Comparison of ENCODE assay signal across 7 cellular contexts in genomic region chr15:40436892-40437753, GRCh38. TPM values are rescaled to one million over a fixed set of nuclear protein-coding genes. Genes with fewer than 3 reads are reported as not detected.
A peak's percentile ranks its signal among the peaks of the same experiment; 100 is the strongest.
DNase-seq lines count a peak whose midpoint lies in the region; ATAC-seq and TF ChIP-seq lines count a peak whose summit lies in the region.
"Had no signal": no experiment of that assay in that cellular context is flagged by ENCODE, and none has a peak within 500 bp of the region (broad histone marks: within the 10 kb centered on the region; RNA-seq: fewer than 3 reads in every experiment).

No MANE protein-coding gene starts in this region.

- no peak overlapping the region for H4K12ac ChIP-seq in trophoblast cell (ENCODE audit: low read depth, low read length)

- TF ChIP-seq POLR2A in IMR-90 (IDR thresholded peaks at IDR 0.05; ENCODE audit: low read depth, low read length) = no peak

- TF ChIP-seq CTCF in IMR-90 (conservative IDR thresholded peaks at IDR 0.05; ENCODE audit: low read depth, low read length) (no peak), mammary epithelial cell (conservative IDR thresholded peaks at IDR 0.05 in 1 of 2, IDR thresholded peaks at IDR 0.05 in 1 of 2; ENCODE audit: extremely low read depth in 1 of 2, insufficient read depth in 1 of 2, low read depth in 1 of 2, low read length in 2 of 2) (no peak)

- H3K79me2 ChIP-seq in mammary epithelial cell (ENCODE audit: insufficient read depth, low read length) (peaks cover 4% of the 10 kb centered on the region), trophoblast cell (ENCODE audit: control insufficient read depth, insufficient read depth, low read length, poor library complexity) (peaks cover 12% of the 10 kb centered on the region)

- no peak overlapping the region for H2BK15ac ChIP-seq in IMR-90 (ENCODE audit: low read depth, low read length)

- H3K9me1 ChIP-seq in IMR-90 (ENCODE audit: insufficient read depth, low read length) = peaks cover 4% of the 10 kb centered on the region; the same call in 1 of the 2 replicates

- intact Hi-C loops in IMR-90 (cut with micrococcal nuclease) (no loop called here), mammary epithelial cell (cut with micrococcal nuclease) (no loop called here)

- H2BK120ac ChIP-seq in IMR-90 (ENCODE audit: low read depth, low read length) (no peak overlapping the region), trophoblast cell (ENCODE audit: insufficient read depth, low read length, poor library complexity) (no peak overlapping the region)

- TF ChIP-seq RAD21 in IMR-90 (IDR thresholded peaks at IDR 0.05; ENCODE audit: low read length) = no peak

- H2BK20ac ChIP-seq in IMR-90 (ENCODE audit: low read depth, low read length) = no peak overlapping the region

- H3K79me1 ChIP-seq in IMR-90 (ENCODE audit: low read depth in 1 of 2, low read length in 2 of 2) (no peaks in the 10 kb centered on the region), trophoblast cell (ENCODE audit: low read length) (peaks cover 15% of the 10 kb centered on the region)

- H3K9ac ChIP-seq in IMR-90 (ENCODE audit: low read depth, low read length) (no peak overlapping the region), mammary epithelial cell (ENCODE audit: insufficient read depth, low read length) (no peak overlapping the region), trophoblast cell (ENCODE audit: low read length) (no peak overlapping the region)

- H3K27ac ChIP-seq in IMR-90 (ENCODE audit: insufficient read depth, low read length) (no peak overlapping the region), mammary epithelial cell (ENCODE audit: insufficient read depth, low read depth, low read length) (no peak overlapping the region), trophoblast cell (ENCODE audit: low read depth, low read length) (no peak overlapping the region)

- in situ Hi-C loops in IMR-90 (cut with MboI; ENCODE audit: low sequenced_read_pairs) = no loop called here
- in situ Hi-C loops in mammary epithelial cell (cut with MboI; ENCODE audit: low sequenced_read_pairs in 2 of 2) = no loop called here

- no peak overlapping the region for H2AK9ac ChIP-seq in IMR-90 (replicated peaks; ENCODE audit: low read depth, low read length, poor library complexity)

- no peak overlapping the region for H3K14ac ChIP-seq in IMR-90 (replicated peaks; ENCODE audit: low read depth, low read length)
- H3K14ac ChIP-seq in trophoblast cell (ENCODE audit: low read length) = no peak overlapping the region

- peak overlapping the region; percentile 82; the same call in 1 of the 2 replicates for H3K4me2 ChIP-seq in IMR-90 (ENCODE audit: low read depth, low read length)
- peak overlapping the region; percentile 68 for H3K4me2 ChIP-seq in mammary epithelial cell (ENCODE audit: insufficient read depth, low read depth, low read length)
- peak overlapping the region; percentile 77 for H3K4me2 ChIP-seq in trophoblast cell (ENCODE audit: low read length)

- peaks cover 3% of the 10 kb centered on the region; the same call in 1 of the 2 replicates for H4K20me1 ChIP-seq in IMR-90 (ENCODE audit: insufficient read depth, low read length)
- H4K20me1 ChIP-seq in mammary epithelial cell (ENCODE audit: insufficient read depth, low read length) = no peaks in the 10 kb centered on the region

- H3K23ac ChIP-seq in IMR-90 (ENCODE audit: low read depth, low read length) (no peak overlapping the region), trophoblast cell (ENCODE audit: low read length) (no peak overlapping the region)

- H2BK12ac ChIP-seq in trophoblast cell (ENCODE audit: low read length) = no peak overlapping the region

- H4K8ac ChIP-seq in IMR-90 (ENCODE audit: low read depth in 2 of 2, low read length in 2 of 2) (no peak overlapping the region), trophoblast cell (ENCODE audit: low read depth, low read length) (no peak overlapping the region)

- H3K4me3 ChIP-seq in IMR-90 (ENCODE audit: insufficient read depth, low read depth, low read length) (no peak overlapping the region; the same call in 1 of the 2 replicates), mammary epithelial cell (replicated peaks in 1 of 3; ENCODE audit: insufficient read depth in 1 of 3, low read depth in 2 of 3, low read length in 3 of 3) (no peak overlapping the region), trophoblast cell (ENCODE audit: low read depth, low read length) (no peak overlapping the region)
- H3K4me3 ChIP-seq: lung had no signal

- no peak overlapping the region for H4K91ac ChIP-seq in IMR-90 (ENCODE audit: insufficient read depth, low read depth, low read length)
- H4K91ac ChIP-seq in trophoblast cell (ENCODE audit: low read depth, low read length) = no peak overlapping the region

- peak overlapping the region; percentile 83 for H2AFZ ChIP-seq in IMR-90 (replicated peaks; ENCODE audit: low read length, poor library complexity)
- H2AFZ ChIP-seq in mammary epithelial cell (ENCODE audit: low read depth, low read length) = no peak overlapping the region
- no peak overlapping the region for H2AFZ ChIP-seq in trophoblast cell (ENCODE audit: insufficient read depth, low read length, poor library complexity)

- no peak overlapping the region for H4K5ac ChIP-seq in IMR-90 (ENCODE audit: low read depth, low read length)

- dilution Hi-C loops in IMR-90 (cut with HindIII; ENCODE audit: low sequenced_read_pairs, unreplicated experiment) (no loop called here), mammary epithelial cell (cut with HindIII; ENCODE audit: low sequenced_read_pairs) (no loop called here)

- H3K36me3 ChIP-seq in IMR-90 (ENCODE audit: control insufficient read depth, insufficient read depth, low read length) (no peaks in the 10 kb centered on the region), mammary epithelial cell (ENCODE audit: insufficient read depth, low read length) (no peaks in the 10 kb centered on the region), trophoblast cell (ENCODE audit: control insufficient read depth in 1 of 2, insufficient read depth in 2 of 2, low read length in 2 of 2) (no peaks in the 10 kb centered on the region)

- CTCF ChIA-PET in IMR-90 (lab: Yijun Ruan, JAX) (interaction anchor here (0.6 to 0.8 kb wide), 2 partner anchors 93 to 96 kb away, joined by 3 to 5 read pairs; partner anchors contain the start of gene CCDC9B), mammary epithelial cell (lab: Charles Lee; ENCODE audit: low non-redundant PET) (no interaction called here)

- 7% methylated on average over 5 of the region's 17 CpGs; no CpG with 5 or more reads in 1 of the 2 experiments for WGBS in IMR-90 (ENCODE audit: extremely low coverage in 2 of 2, insufficient read length in 1 of 2), 2 experiments
- WGBS in mammary epithelial cell (ENCODE audit: low coverage, missing lambda C conversion rate) = 34% methylated on average over 8 of the region's 17 CpGs
- WGBS in trophoblast cell (ENCODE audit: extremely low coverage, insufficient coverage, insufficient read length) = no CpG with 5 or more reads among the region's 17 CpGs

- no peak for DNase-seq in IMR-90
- no peak for DNase-seq in mammary epithelial cell
- DNase-seq in trophoblast cell = no peak
- no peak for DNase-seq in midbrain (lab: John Stamatoyannopoulos, UW)
- DNase-seq in D341Med (ENCODE audit: low spot score) = no peak
- DNase-seq in NCI-H2081 treated with DMSO at 0.1 percent for 48 hours (lab: John Stamatoyannopoulos, UW) = no peak

- no peaks in the 10 kb centered on the region for H3K9me3 ChIP-seq in IMR-90 (ENCODE audit: control insufficient read depth, insufficient read depth, low read length)
- no peaks in the 10 kb centered on the region for H3K9me3 ChIP-seq in mammary epithelial cell (replicated peaks; ENCODE audit: insufficient read depth, low read length)
- peaks cover 3% of the 10 kb centered on the region for H3K9me3 ChIP-seq in trophoblast cell (ENCODE audit: insufficient read depth, low read depth, low read length)

- POLR2A ChIA-PET in IMR-90 (lab: Charles Lee; ENCODE audit: unreplicated experiment) = no interaction called here

- H3K4me1 ChIP-seq in IMR-90 (ENCODE audit: control insufficient read depth, insufficient read depth, low read length) (peaks cover 14% of the 10 kb centered on the region), mammary epithelial cell (ENCODE audit: insufficient read depth, low read length) (peaks cover 18% of the 10 kb centered on the region), trophoblast cell (ENCODE audit: control insufficient read depth in 1 of 2, insufficient read depth in 2 of 2, low read length in 2 of 2) (peaks cover 19 to 21% of the 10 kb centered on the region in 2 experiments)

- no TSS peak for BruUV-seq in IMR-90 (replicated peaks; lab: Mats Ljungman, UMichigan)
- BruUV-seq in mammary epithelial cell (replicated peaks; lab: Mats Ljungman, UMichigan) = no TSS peak

- H3K18ac ChIP-seq in IMR-90 (ENCODE audit: low read depth, low read length) = no peak overlapping the region
- no peak overlapping the region for H3K18ac ChIP-seq in trophoblast cell (ENCODE audit: low read length)

- H2BK5ac ChIP-seq in IMR-90 (ENCODE audit: low read depth, low read length, poor library complexity, severe bottlenecking) (no peak overlapping the region), trophoblast cell (ENCODE audit: low read depth, low read length, poor library complexity) (no peak overlapping the region)

- H3K27me3 ChIP-seq in IMR-90 (ENCODE audit: control insufficient read depth, insufficient read depth, low read length) (peaks cover 76% of the 10 kb centered on the region), mammary epithelial cell (ENCODE audit: insufficient read depth, low read length) (peaks cover 23% of the 10 kb centered on the region), trophoblast cell (ENCODE audit: insufficient read depth, low read length) (peaks cover 29% of the 10 kb centered on the region)

- H3K4ac ChIP-seq in IMR-90 (ENCODE audit: low read depth, low read length) (no peak overlapping the region), trophoblast cell (ENCODE audit: low read depth, low read length) (no peak overlapping the region)

- no peak for ATAC-seq in IMR-90 (ENCODE audit: low read depth)

- no peak overlapping the region for H3K56ac ChIP-seq in IMR-90 (ENCODE audit: extremely low read depth, insufficient read depth, low read length)

- no peak overlapping the region for H2AK5ac ChIP-seq in IMR-90 (ENCODE audit: low read depth, low read length)
- H2AK5ac ChIP-seq in trophoblast cell (ENCODE audit: low read length) = no peak overlapping the region

RNA-seq across cellular contexts. Expression of gene BAHD1, which starts 3.6 kb away (rescaled TPM):
- total RNA-seq in IMR-90 (2012; rRNA removed) = 3.0 and 3.6 TPM in 2 replicates
- polyA plus RNA-seq in IMR-90 (2012; rRNA removed) = 8.1 and 8.7 TPM in 2 replicates
- 6.7 and 8.5 TPM in 2 replicates for polyA plus RNA-seq in IMR-90 (2012; cell fraction: cytosol; rRNA removed)
- polyA plus RNA-seq in IMR-90 (2012; cell fraction: nucleus; rRNA removed; ENCODE audit: low replicate concordance) = 16.1 and 18.7 TPM in 2 replicates
- 10 to 100 TPM; 11.7 to 13.7 TPM for total RNA-seq in mammary epithelial cell
- 6.6 TPM for polyA plus RNA-seq in mammary epithelial cell
- 12.9 TPM for polyA minus RNA-seq in mammary epithelial cell
- polyA plus RNA-seq in trophoblast cell (2013) = 10.8 and 11.1 TPM in 2 replicates

RNA-seq across cellular contexts. Expression of gene IVD, which starts 31.5 kb away (rescaled TPM):
- total RNA-seq in IMR-90 (2012; rRNA removed) (27.5 and 31.7 TPM in 2 replicates), mammary epithelial cell (10 to 100 TPM; 40.3 to 44.3 TPM)
- polyA plus RNA-seq in IMR-90 (2012; rRNA removed) (38.3 and 41.1 TPM in 2 replicates), mammary epithelial cell (41.1 TPM)
- polyA plus RNA-seq in IMR-90 (2012; cell fraction: cytosol; rRNA removed) = 29.2 and 45.5 TPM in 2 replicates
- 59.4 and 93.2 TPM in 2 replicates for polyA plus RNA-seq in IMR-90 (2012; cell fraction: nucleus; rRNA removed; ENCODE audit: low replicate concordance)
- polyA minus RNA-seq in mammary epithelial cell = 96.7 TPM
- 9.5 and 9.7 TPM in 2 replicates for polyA plus RNA-seq in trophoblast cell (2013)

RNA-seq across cellular contexts. Expression of gene CHST14, which starts 33.7 kb away (rescaled TPM):
- 3.3 and 3.8 TPM in 2 replicates for total RNA-seq in IMR-90 (2012; rRNA removed)
- 19.5 and 20.6 TPM in 2 replicates for polyA plus RNA-seq in IMR-90 (2012; rRNA removed)
- 14.8 and 30.7 TPM in 2 replicates for polyA plus RNA-seq in IMR-90 (2012; cell fraction: cytosol; rRNA removed)
- polyA plus RNA-seq in IMR-90 (2012; cell fraction: nucleus; rRNA removed; ENCODE audit: low replicate concordance) = 7.1 and 9.7 TPM in 2 replicates
- 10 to 100 TPM in 1 of 2 donors, 1 to 10 TPM in 1; 9.8 to 11.1 TPM for total RNA-seq in mammary epithelial cell
- polyA plus RNA-seq in mammary epithelial cell = 7.7 TPM
- 6.6 TPM for polyA minus RNA-seq in mammary epithelial cell
- polyA plus RNA-seq in trophoblast cell (2013) = 11.9 and 12.2 TPM in 2 replicates

RNA-seq across cellular contexts. Expression of gene KNSTRN, which starts 54.6 kb away (rescaled TPM):
- 73.5 and 73.6 TPM in 2 replicates for total RNA-seq in IMR-90 (2012; rRNA removed)
- 31.2 and 33.1 TPM in 2 replicates for polyA plus RNA-seq in IMR-90 (2012; rRNA removed)
- polyA plus RNA-seq in IMR-90 (2012; cell fraction: cytosol; rRNA removed) = 8.8 and 11.8 TPM in 2 replicates
- polyA plus RNA-seq in IMR-90 (2012; cell fraction: nucleus; rRNA removed; ENCODE audit: low replicate concordance) = 4.1 and 22.6 TPM in 2 replicates
- 10 to 100 TPM; 19.3 to 49.7 TPM for total RNA-seq in mammary epithelial cell
- polyA plus RNA-seq in mammary epithelial cell = 44.5 TPM
- polyA minus RNA-seq in mammary epithelial cell = 51.4 TPM
- 28.5 and 32.1 TPM in 2 replicates for polyA plus RNA-seq in trophoblast cell (2013)
